Comparison of ENCODE assay signal across 1 cellular context in the genomic region with DNA sequence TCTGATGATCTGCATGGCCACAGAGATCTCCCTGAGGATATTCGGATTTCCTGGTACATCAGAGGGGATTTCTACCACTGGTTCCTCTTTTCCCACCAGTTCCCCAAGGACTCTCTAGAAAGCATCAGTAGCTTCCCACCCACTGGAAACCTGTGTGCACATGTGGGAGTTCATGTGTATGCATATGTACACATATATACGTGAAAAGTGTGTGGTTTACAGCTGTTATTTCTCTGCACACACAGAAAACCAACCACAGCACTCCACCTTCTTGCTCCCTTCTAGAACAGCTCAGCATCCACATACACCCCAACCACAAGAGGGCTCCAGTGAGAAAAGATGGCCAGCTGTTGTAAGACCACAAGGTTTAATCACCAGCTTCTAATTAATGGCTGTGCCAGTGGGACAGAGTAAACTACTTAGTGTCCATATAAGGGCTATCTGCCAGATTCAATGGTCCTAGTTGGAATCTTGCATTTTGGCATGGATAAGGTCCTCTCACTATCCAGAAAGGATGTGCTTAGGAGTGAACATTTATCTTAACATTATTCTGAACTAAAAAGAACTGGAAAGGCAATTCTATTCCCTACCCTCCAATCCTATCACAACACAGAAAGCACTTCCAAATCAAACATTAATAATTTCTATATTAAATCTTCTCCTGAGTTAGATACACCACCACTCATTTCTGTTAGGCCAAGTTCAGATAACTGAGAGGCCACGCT.
TF ChIP-seq lines count a peak whose summit lies in the region.

No MANE protein-coding gene starts in this region.

TF ChIP-seq in GM12878, 131 proteins besides CTCF, POLR2A, EP300 and RAD21 (continued from another document):
- TF ChIP-seq RUNX3 (IDR thresholded peaks at IDR 0.05; ENCODE audit: low read length): peak; percentile 91
- peak; percentile 59 for TF ChIP-seq NFIC (IDR thresholded peaks at IDR 0.05; ENCODE audit: low read depth, low read length)
- TF ChIP-seq ZNF622 (IDR thresholded peaks at IDR 0.05): no peak
- TF ChIP-seq, protein P1, sequence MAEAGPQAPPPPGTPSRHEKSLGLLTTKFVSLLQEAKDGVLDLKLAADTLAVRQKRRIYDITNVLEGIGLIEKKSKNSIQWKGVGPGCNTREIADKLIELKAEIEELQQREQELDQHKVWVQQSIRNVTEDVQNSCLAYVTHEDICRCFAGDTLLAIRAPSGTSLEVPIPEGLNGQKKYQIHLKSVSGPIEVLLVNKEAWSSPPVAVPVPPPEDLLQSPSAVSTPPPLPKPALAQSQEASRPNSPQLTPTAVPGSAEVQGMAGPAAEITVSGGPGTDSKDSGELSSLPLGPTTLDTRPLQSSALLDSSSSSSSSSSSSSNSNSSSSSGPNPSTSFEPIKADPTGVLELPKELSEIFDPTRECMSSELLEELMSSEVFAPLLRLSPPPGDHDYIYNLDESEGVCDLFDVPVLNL (IDR thresholded peaks at IDR 0.05; ENCODE audit: low read depth, low read length): no peak
- peak; percentile 69 for TF ChIP-seq EED (IDR thresholded peaks at IDR 0.05; ENCODE audit: low read depth)
- no peak; the same call in 1 of the 2 replicates for TF ChIP-seq PAX8 (IDR thresholded peaks at IDR 0.05)
- peak; percentile 54 to 65; a peak in 3 of 4 replicates for TF ChIP-seq BHLHE40 (IDR thresholded peaks at IDR 0.05; ENCODE audit: borderline replicate concordance in 1 of 2, low read depth in 2 of 2, low read length in 1 of 2)
- peak; percentile 90 for TF ChIP-seq YY1 (IDR thresholded peaks at IDR 0.05; ENCODE audit: low read depth, low read length)
- TF ChIP-seq TCF7 (IDR thresholded peaks at IDR 0.05; ENCODE audit: borderline replicate concordance): no peak; the same call in 1 of the 2 replicates
- peak; percentile 52; the same call in 1 of the 2 replicates for TF ChIP-seq SPI1 (IDR thresholded peaks at IDR 0.05; ENCODE audit: borderline replicate concordance, insufficient read depth, low read depth, low read length)
- 0 out of 2 replicates have a peak, but pooled peaks have one; percentile 12 for TF ChIP-seq TBL1XR1 (IDR thresholded peaks at IDR 0.05; ENCODE audit: low read depth, low read length)
- TF ChIP-seq CBFB (IDR thresholded peaks at IDR 0.05; ENCODE audit: low read depth): peak; percentile 80
- no peak for TF ChIP-seq SRF (IDR thresholded peaks at IDR 0.05; ENCODE audit: low read depth in 2 of 2, low read length in 2 of 2)
- TF ChIP-seq TCF12 (IDR thresholded peaks at IDR 0.05; ENCODE audit: low read depth, low read length): peak; percentile 91; the same call in 1 of the 2 replicates
- TF ChIP-seq, protein P2, sequence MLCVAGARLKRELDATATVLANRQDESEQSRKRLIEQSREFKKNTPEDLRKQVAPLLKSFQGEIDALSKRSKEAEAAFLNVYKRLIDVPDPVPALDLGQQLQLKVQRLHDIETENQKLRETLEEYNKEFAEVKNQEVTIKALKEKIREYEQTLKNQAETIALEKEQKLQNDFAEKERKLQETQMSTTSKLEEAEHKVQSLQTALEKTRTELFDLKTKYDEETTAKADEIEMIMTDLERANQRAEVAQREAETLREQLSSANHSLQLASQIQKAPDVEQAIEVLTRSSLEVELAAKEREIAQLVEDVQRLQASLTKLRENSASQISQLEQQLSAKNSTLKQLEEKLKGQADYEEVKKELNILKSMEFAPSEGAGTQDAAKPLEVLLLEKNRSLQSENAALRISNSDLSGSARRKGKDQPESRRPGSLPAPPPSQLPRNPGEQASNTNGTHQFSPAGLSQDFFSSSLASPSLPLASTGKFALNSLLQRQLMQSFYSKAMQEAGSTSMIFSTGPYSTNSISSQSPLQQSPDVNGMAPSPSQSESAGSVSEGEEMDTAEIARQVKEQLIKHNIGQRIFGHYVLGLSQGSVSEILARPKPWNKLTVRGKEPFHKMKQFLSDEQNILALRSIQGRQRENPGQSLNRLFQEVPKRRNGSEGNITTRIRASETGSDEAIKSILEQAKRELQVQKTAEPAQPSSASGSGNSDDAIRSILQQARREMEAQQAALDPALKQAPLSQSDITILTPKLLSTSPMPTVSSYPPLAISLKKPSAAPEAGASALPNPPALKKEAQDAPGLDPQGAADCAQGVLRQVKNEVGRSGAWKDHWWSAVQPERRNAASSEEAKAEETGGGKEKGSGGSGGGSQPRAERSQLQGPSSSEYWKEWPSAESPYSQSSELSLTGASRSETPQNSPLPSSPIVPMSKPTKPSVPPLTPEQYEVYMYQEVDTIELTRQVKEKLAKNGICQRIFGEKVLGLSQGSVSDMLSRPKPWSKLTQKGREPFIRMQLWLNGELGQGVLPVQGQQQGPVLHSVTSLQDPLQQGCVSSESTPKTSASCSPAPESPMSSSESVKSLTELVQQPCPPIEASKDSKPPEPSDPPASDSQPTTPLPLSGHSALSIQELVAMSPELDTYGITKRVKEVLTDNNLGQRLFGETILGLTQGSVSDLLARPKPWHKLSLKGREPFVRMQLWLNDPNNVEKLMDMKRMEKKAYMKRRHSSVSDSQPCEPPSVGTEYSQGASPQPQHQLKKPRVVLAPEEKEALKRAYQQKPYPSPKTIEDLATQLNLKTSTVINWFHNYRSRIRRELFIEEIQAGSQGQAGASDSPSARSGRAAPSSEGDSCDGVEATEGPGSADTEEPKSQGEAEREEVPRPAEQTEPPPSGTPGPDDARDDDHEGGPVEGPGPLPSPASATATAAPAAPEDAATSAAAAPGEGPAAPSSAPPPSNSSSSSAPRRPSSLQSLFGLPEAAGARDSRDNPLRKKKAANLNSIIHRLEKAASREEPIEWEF (IDR thresholded peaks at IDR 0.05; ENCODE audit: insufficient replicate concordance, low read depth, low read length): peak; percentile 34
- peak; percentile 90 for TF ChIP-seq SMC3 (IDR thresholded peaks at IDR 0.05; ENCODE audit: borderline replicate concordance, low read length)
- TF ChIP-seq IKZF2 (IDR thresholded peaks at IDR 0.05): peak; percentile 78 to 86
- peak; percentile 49; the same call in 1 of the 2 replicates for TF ChIP-seq MEF2A (IDR thresholded peaks at IDR 0.05; ENCODE audit: insufficient read depth, low read depth, low read length)
